In genomic region chr4:87529187-87529586, GRCh38 we compare ENCODE assay signal across 14 cellular contexts. TPM values are rescaled to one million over a fixed set of nuclear protein-coding genes. Genes with fewer than 3 reads are reported as not detected.
DNase-seq lines count a peak whose midpoint lies in the region; ATAC-seq, FAIRE-seq and TF ChIP-seq lines count a peak whose summit lies in the region.
"Had no signal": no experiment of that assay in that cellular context is flagged by ENCODE, and none has a peak within 500 bp of the region (broad histone marks: within the 10 kb centered on the region; RNA-seq: fewer than 3 reads in every experiment).

TSS of gene SPARCL1 (minus strand) at chr4:87529376. CDS start at chr4:87499574, 29,802 bp downstream.

- no peak for FAIRE-seq in HepG2 (lab: Jason Lieb, UNC)
- FAIRE-seq: astrocyte, urothelium cell line had no signal

- intact Hi-C loops in HepG2 (cut with micrococcal nuclease; ENCODE audit: unreplicated experiment): no loop called here
- intact Hi-C loops in posterior vena cava (cut with DNase I): no loop called here

- no peak for TF ChIP-seq EP300 in HepG2 (IDR thresholded peaks at IDR 0.05; ENCODE audit: low read depth in 2 of 2, low read length in 2 of 2)
- TF ChIP-seq EP300 in HepG2 (CRISPR knock-in tag; IDR thresholded peaks at IDR 0.05; ENCODE audit: borderline replicate concordance): no peak

- H3K27ac ChIP-seq in liver (ENCODE audit: low read depth in 1 of 2, low read length in 2 of 2) (no peak within 1 kb of the TSS), HepG2 (ENCODE audit: extremely low read length, insufficient read depth, low read length) (no peak within 1 kb of the TSS)

- H4K20me1 ChIP-seq in HepG2 (ENCODE audit: insufficient read depth, low read length): no peaks in the 10 kb centered on the region

- no peak for TF ChIP-seq RAD21 in liver (IDR thresholded peaks at IDR 0.05)
- no peak for TF ChIP-seq RAD21 in HepG2 (CRISPR knock-in tag; IDR thresholded peaks at IDR 0.05)

- TF ChIP-seq CTCF in liver (IDR thresholded peaks at IDR 0.05; ENCODE audit: low read depth, low read length, missing input control) (no peak), HepG2 (CRISPR knock-in tag; IDR thresholded peaks at IDR 0.05) (no peak)

- POLR2A ChIA-PET in HepG2 (lab: Yijun Ruan, JAX): no interaction called here

- H3K9ac ChIP-seq in liver (ENCODE audit: low read depth in 1 of 2, low read length in 2 of 2): no peak within 1 kb of the TSS
- H3K9ac ChIP-seq in HepG2 (ENCODE audit: insufficient read depth, low read depth, low read length): no peak within 1 kb of the TSS
- H3K9ac ChIP-seq in iPS-15b (ENCODE audit: low read depth, low read length): peak within 1 kb of the TSS; percentile 8

- DNase-seq in HepG2 (ENCODE audit: low spot score): no peak
- DNase-seq in posterior vena cava (ENCODE audit: low spot score): no peak
- no peak for DNase-seq in NCI-H1105 treated with DMSO at 0.1 percent for 48 hours (lab: John Stamatoyannopoulos, UW)
- no peak for DNase-seq in UCSD-AML1 (lab: John Stamatoyannopoulos, UW; ENCODE audit: unreplicated experiment)
- DNase-seq: ACHN; activated CD8-positive, alpha-beta T cell treated with anti-CD3 and anti-CD28 coated beads for 36 hours; NCI-H187 treated with DMSO at 0.1 percent for 48 hours had no signal

- no peak for ATAC-seq in HepG2
- no peak for ATAC-seq in HG03159 (IDR thresholded peaks at IDR 0.05; ENCODE audit: unreplicated experiment)
- ATAC-seq in GM19351 (IDR thresholded peaks at IDR 0.05; ENCODE audit: unreplicated experiment): no peak
- ATAC-seq: activated CD8-positive, alpha-beta T cell treated with anti-CD3 and anti-CD28 coated beads for 36 hours had no signal

- H3K27me3 ChIP-seq in liver (ENCODE audit: control insufficient read depth in 4 of 4, insufficient read depth in 4 of 4, low read length in 3 of 4) (no peaks in the 10 kb centered on the region), HepG2 (ENCODE audit: control insufficient read depth in 1 of 2, insufficient read depth in 2 of 2, low read length in 2 of 2) (no peaks in the 10 kb centered on the region), iPS-15b (ENCODE audit: control insufficient read depth, insufficient read depth, low read length) (no peaks in the 10 kb centered on the region)

- CTCF ChIA-PET in HepG2 (lab: Yijun Ruan, JAX; ENCODE audit: low intra/inter-chr PET ratio, low total read pairs): no interaction called here

- H3K4me1 ChIP-seq in liver (ENCODE audit: control insufficient read depth in 4 of 4, insufficient read depth in 4 of 4, low read length in 3 of 4): peaks cover 0 to 14% (median 7%) of the 10 kb centered on the region in 4 donors
- H3K4me1 ChIP-seq in HepG2 (ENCODE audit: insufficient read depth, low read length): no peaks in the 10 kb centered on the region
- peaks cover 10% of the 10 kb centered on the region for H3K4me1 ChIP-seq in iPS-15b (ENCODE audit: control insufficient read depth, insufficient read depth, low read length)

- no peaks in the 10 kb centered on the region for H3K79me2 ChIP-seq in HepG2 (ENCODE audit: insufficient read depth, low read length)

- no peaks in the 10 kb centered on the region for H3K36me3 ChIP-seq in liver (ENCODE audit: control insufficient read depth in 4 of 4, insufficient read depth in 3 of 4, low read depth in 1 of 4, low read length in 3 of 4)
- no peaks in the 10 kb centered on the region for H3K36me3 ChIP-seq in HepG2 (replicated peaks in 1 of 2; ENCODE audit: control insufficient read depth in 1 of 2, insufficient read depth in 2 of 2, low read length in 2 of 2)
- no peaks in the 10 kb centered on the region for H3K36me3 ChIP-seq in iPS-15b (ENCODE audit: control insufficient read depth, insufficient read depth, low read length)

- in situ Hi-C loops in HepG2 (cut with HindIII; ENCODE audit: extremely low pct_ligation_motif_present, low pct_unique_long_range_greater_than_20kb): loop anchor here (25.0 kb wide), 1 partner anchor 458 kb away; the partner anchor contains the start of gene SPP1

- peaks cover 0 to 8% (median 0%) of the 10 kb centered on the region in 4 donors for H3K9me3 ChIP-seq in liver (ENCODE audit: control insufficient read depth in 4 of 4, low read length in 3 of 4)
- peaks cover 10% of the 10 kb centered on the region for H3K9me3 ChIP-seq in HepG2 (ENCODE audit: low read length)
- H3K9me3 ChIP-seq in iPS-15b (ENCODE audit: control insufficient read depth, insufficient read depth, low read length): no peaks in the 10 kb centered on the region

- no peak for TF ChIP-seq POLR2A in HepG2 (IDR thresholded peaks at IDR 0.05; ENCODE audit: insufficient read depth in 1 of 2, low read depth in 2 of 2, low read length in 2 of 2)

- no peak within 1 kb of the TSS for H3K4me3 ChIP-seq in liver (ENCODE audit: low read depth in 1 of 3, low read length in 3 of 3)
- H3K4me3 ChIP-seq in HepG2 (replicated peaks in 1 of 3; ENCODE audit: insufficient read depth in 1 of 3, low read depth in 2 of 3, low read length in 3 of 3): no peak within 1 kb of the TSS
- no peak within 1 kb of the TSS for H3K4me3 ChIP-seq in iPS-15b (ENCODE audit: low read depth, low read length)

- no TSS peak for BruUV-seq in HepG2 (replicated peaks; lab: Mats Ljungman, UMichigan)

- no peak within 1 kb of the TSS for H3K4me2 ChIP-seq in HepG2 (ENCODE audit: low read depth, low read length)

- WGBS in liver: 74% methylated on average over 4 of the region's 4 CpGs
- 18% methylated on average over 4 of the region's 4 CpGs for WGBS in HepG2 (ENCODE audit: low lambda C conversion rate)

- H2AFZ ChIP-seq in HepG2 (ENCODE audit: low read length): no peak within 1 kb of the TSS

TF ChIP-seq in liver, 16 proteins besides CTCF, POLR2A, EP300 and RAD21 (continues in another document):
- TF ChIP-seq FOXA2 (IDR thresholded peaks at IDR 0.05) (no peak), GABPA (IDR thresholded peaks at IDR 0.05 in 1 of 2, conservative IDR thresholded peaks at IDR 0.05 in 1 of 2) (no peak), SP1 (IDR thresholded peaks at IDR 0.05) (no peak), NR2F2 (IDR thresholded peaks at IDR 0.05) (no peak), ZBTB33 (IDR thresholded peaks at IDR 0.05) (no peak)

TF ChIP-seq in HepG2, 621 proteins besides CTCF, POLR2A, EP300 and RAD21 (continues in another document):
- no peak for TF ChIP-seq ZNF30 (CRISPR knock-in tag; IDR thresholded peaks at IDR 0.05)
- no peak for TF ChIP-seq ZNF512 (CRISPR knock-in tag; IDR thresholded peaks at IDR 0.05)
- TF ChIP-seq MED13 (CRISPR knock-in tag; IDR thresholded peaks at IDR 0.05): no peak
- TF ChIP-seq ZNF589 (CRISPR knock-in tag; conservative IDR thresholded peaks at IDR 0.05): no peak
- TF ChIP-seq RORA (CRISPR knock-in tag; IDR thresholded peaks at IDR 0.05): no peak
- TF ChIP-seq ATF4 (CRISPR knock-in tag; IDR thresholded peaks at IDR 0.05): no peak
- TF ChIP-seq TAF15 (IDR thresholded peaks at IDR 0.05; ENCODE audit: low read depth, low read length, poor library complexity, severe bottlenecking): no peak
- no peak for TF ChIP-seq CREBL2 (CRISPR knock-in tag; IDR thresholded peaks at IDR 0.05; ENCODE audit: borderline replicate concordance)
- TF ChIP-seq ZNF33A (CRISPR knock-in tag; IDR thresholded peaks at IDR 0.05; ENCODE audit: borderline replicate concordance): no peak

RNA-seq across cellular contexts. Expression of gene SPARCL1, which starts in this region (rescaled TPM):
- total RNA-seq in liver (10 to 100 TPM in 1 of 2 donors, 1 to 10 TPM in 1; 1.9 to 25.8 TPM), HepG2 (2016; rRNA removed; fragmentation: Illumina TruSeq; extraction: Trizol) (0.04 TPM in 1 of 2 replicates, not detected in the other), posterior vena cava (100 to 1,000 TPM; 836 to 868 TPM)
- polyA plus RNA-seq in liver (10 to 100 TPM; 10.6 to 16.1 TPM), HepG2 (2011; rRNA removed) (not detected in 2 replicates)
- not detected in 2 replicates for total RNA-seq in HepG2 (2016; cell fraction: cytosol; rRNA removed; fragmentation: Illumina TruSeq; extraction: Trizol; ENCODE audit: low read depth)
- total RNA-seq in HepG2 (2016; cell fraction: insoluble cytoplasmic fraction; rRNA removed; fragmentation: Illumina TruSeq; extraction: Trizol): not detected in 2 replicates
- not detected in 2 replicates for total RNA-seq in HepG2 (2016; cell fraction: membrane; rRNA removed; fragmentation: Illumina TruSeq; extraction: Trizol)
- not detected in 2 replicates for total RNA-seq in HepG2 (2016; cell fraction: nucleus; rRNA removed; fragmentation: Illumina TruSeq; extraction: Trizol)
- not detected in 2 replicates for polyA plus RNA-seq in HepG2 (2011; cell fraction: cytosol; rRNA removed)
- polyA plus RNA-seq in HepG2 (2011; cell fraction: nucleus; rRNA removed): not detected in 2 replicates
- not detected in 2 replicates for polyA plus RNA-seq in HepG2 (2012)
- not detected in 2 replicates for polyA plus RNA-seq in HepG2 (2016; cell fraction: cytosol; fragmentation: Illumina TruSeq; extraction: Trizol; ENCODE audit: low read depth)
- polyA plus RNA-seq in HepG2 (2016; cell fraction: insoluble cytoplasmic fraction; fragmentation: Illumina TruSeq; extraction: Trizol; ENCODE audit: low read depth): 0.09 TPM in 2 replicates
- polyA plus RNA-seq in HepG2 (2016; cell fraction: membrane; fragmentation: Illumina TruSeq; extraction: Trizol; ENCODE audit: low read depth): not detected in 2 replicates
- polyA plus RNA-seq in HepG2 (2016; cell fraction: nucleus; fragmentation: Illumina TruSeq; extraction: Trizol; ENCODE audit: insufficient read depth, low read depth): not detected in 2 replicates
- polyA minus RNA-seq in HepG2 (2011; rRNA and poly(A)+ RNA removed; ENCODE audit: low replicate concordance): not detected in 2 replicates
- polyA minus RNA-seq in HepG2 (2011; cell fraction: cytosol; rRNA and poly(A)+ RNA removed): not detected in 2 replicates
- polyA minus RNA-seq in HepG2 (2011; cell fraction: nucleus; rRNA and poly(A)+ RNA removed): not detected in 2 replicates
- total RNA-seq: activated CD8-positive, alpha-beta T cell treated with anti-CD3 and anti-CD28 coated beads for 36 hours; HT1080 had no signal

Comparison
In these comparisons a context has a peak if more than half of its experiments do, and no peak if none do; other contexts are left out.
1. RNA of gene SPARCL1 (total RNA-seq): 836 to 868 TPM in posterior vena cava; 1.9 to 25.8 TPM in liver and 0.04 TPM in HepG2; every median in the first group is over 10 times any median in the second.
2. RNA of gene SPARCL1 (polyA plus RNA-seq): 10.6 to 16.1 TPM in liver; 0.09 TPM in HepG2; every median in the first group is over 10 times any median in the second.